9 cellular contexts compared by ENCODE assay signal in genomic region chr5:157034106-157035072, GRCh38. TPM values are rescaled to one million over a fixed set of nuclear protein-coding genes. Genes with fewer than 3 reads are reported as not detected.
DNase-seq lines count a peak whose midpoint lies in the region; TF ChIP-seq lines count a peak whose summit lies in the region.
"Not testable (repeated sequence)": the region's sequence is repeated elsewhere in the genome, so short reads cannot be mapped to it uniquely, and the experiment has no call there.
"Had no signal": no experiment of that assay in that cellular context is flagged by ENCODE, and none has a peak within 500 bp of the region (broad histone marks: within the 10 kb centered on the region; RNA-seq: fewer than 3 reads in every experiment).

No MANE protein-coding gene starts in this region.

- H3F3A ChIP-seq in smooth muscle cell (ENCODE audit: low read depth) = not testable (repeated sequence)

- H3K36me3 Mint-ChIP-seq in activated T-helper 1 cell treated with anti-CD3 and anti-CD28 coated beads, Interleukin-12 subunit alpha, Interleukin-12 subunit beta, Interleukin-2, Interleukin-4 antibody, amounts not matched to agents 30 ng/mL and 10 ng/mL and 1 ng/mL, durations not matched to agents 14 hours and 24 hours and 36 hours (ENCODE audit: low read depth) = peaks cover 31% of the 10 kb centered on the region
- H3K36me3 Mint-ChIP-seq in endodermal cell (ENCODE audit: low read depth) = not testable (repeated sequence)

- not testable (repeated sequence) for H3K27me3 Mint-ChIP-seq in activated T-helper 1 cell treated with anti-CD3 and anti-CD28 coated beads, Interleukin-12 subunit alpha, Interleukin-12 subunit beta, Interleukin-2, Interleukin-4 antibody, amounts not matched to agents 30 ng/mL and 10 ng/mL and 1 ng/mL, durations not matched to agents 14 hours and 24 hours and 36 hours (ENCODE audit: insufficient read depth); endodermal cell (ENCODE audit: insufficient read depth)

- not testable (repeated sequence) for H4K20me1 ChIP-seq in smooth muscle cell (ENCODE audit: low read depth)

- not testable (repeated sequence) for TF ChIP-seq CTCF in endodermal cell (conservative IDR thresholded peaks at IDR 0.05); smooth muscle cell (IDR thresholded peaks at IDR 0.05; ENCODE audit: borderline replicate concordance, insufficient read depth, poor library complexity, severe bottlenecking)

- intact Hi-C loops in activated T-helper 1 cell treated with anti-CD3 and anti-CD28 coated beads, Interleukin-12 subunit alpha, Interleukin-12 subunit beta, Interleukin-2, Interleukin-4 antibody, amounts not matched to agents 30 ng/mL and 10 ng/mL and 1 ng/mL, durations not matched to agents 14 hours and 24 hours and 36 hours (cut with micrococcal nuclease) = not testable (repeated sequence)

- in situ Hi-C loops in ACHN (cut with HindIII; ENCODE audit: low pct_ligation_motif_present, low pct_unique_long_range_greater_than_20kb, low sequenced_read_pairs) = not testable (repeated sequence)

- not testable (repeated sequence) for H3K9ac ChIP-seq in HUES48 (ENCODE audit: low read depth, low read length); smooth muscle cell (ENCODE audit: low read depth)
- H3K9ac ChIP-seq in endodermal cell (ENCODE audit: extremely low read depth, low read length, poor library complexity, severe bottlenecking) = peak overlapping the region; percentile 65

- H3K27ac ChIP-seq in HUES48 (ENCODE audit: low read depth, low read length) (peak overlapping the region; percentile 69), endodermal cell (ENCODE audit: low read depth, low read length) (peak overlapping the region; percentile 46), smooth muscle cell (ENCODE audit: low read depth) (peak overlapping the region; percentile 58)

- H3K27ac Mint-ChIP-seq in activated T-helper 1 cell treated with anti-CD3 and anti-CD28 coated beads, Interleukin-12 subunit alpha, Interleukin-12 subunit beta, Interleukin-2, Interleukin-4 antibody, amounts not matched to agents 30 ng/mL and 10 ng/mL and 1 ng/mL, durations not matched to agents 14 hours and 24 hours and 36 hours = peak overlapping the region; percentile 45
- peak overlapping the region; percentile 98 for H3K27ac Mint-ChIP-seq in endodermal cell

- H3K4me3 ChIP-seq in HUES48 (ENCODE audit: low read depth, low read length); smooth muscle cell: not testable (repeated sequence)
- peak overlapping the region; percentile 46 for H3K4me3 ChIP-seq in endodermal cell (ENCODE audit: low read length)

- peaks cover 72% of the 10 kb centered on the region for H3K4me1 Mint-ChIP-seq in activated T-helper 1 cell treated with anti-CD3 and anti-CD28 coated beads, Interleukin-12 subunit alpha, Interleukin-12 subunit beta, Interleukin-2, Interleukin-4 antibody, amounts not matched to agents 30 ng/mL and 10 ng/mL and 1 ng/mL, durations not matched to agents 14 hours and 24 hours and 36 hours (ENCODE audit: low read depth)
- peaks cover 52% of the 10 kb centered on the region for H3K4me1 Mint-ChIP-seq in endodermal cell

- not testable (repeated sequence) for H3K4me3 Mint-ChIP-seq in activated T-helper 1 cell treated with anti-CD3 and anti-CD28 coated beads, Interleukin-12 subunit alpha, Interleukin-12 subunit beta, Interleukin-2, Interleukin-4 antibody, amounts not matched to agents 30 ng/mL and 10 ng/mL and 1 ng/mL, durations not matched to agents 14 hours and 24 hours and 36 hours
- H3K4me3 Mint-ChIP-seq in endodermal cell = peak overlapping the region; percentile 40

- H3K79me2 ChIP-seq in smooth muscle cell (ENCODE audit: low read depth) = not testable (repeated sequence)

- WGBS in endodermal cell (ENCODE audit: insufficient coverage in 1 of 2, insufficient read length in 1 of 2), 2 experiments = 49 to 50% methylated on average over 4 to 17 of the region's 17 CpGs
- 34% methylated on average over 17 of the region's 17 CpGs for WGBS in smooth muscle cell (ENCODE audit: low lambda C conversion rate)

- DNase-seq in ACHN = peak; percentile 80
- DNase-seq in OCI-M1 (lab: John Stamatoyannopoulos, UW) = peak; percentile 27
- not testable (repeated sequence) for DNase-seq in activated T-helper 1 cell treated with anti-CD3 and anti-CD28 coated beads, Interleukin-12 subunit alpha, Interleukin-12 subunit beta, Interleukin-2, Interleukin-4 antibody, amounts not matched to agents 30 ng/mL and 10 ng/mL and 1 ng/mL, durations not matched to agents 14 hours and 24 hours and 36 hours (ENCODE audit: low spot score); smooth muscle cell (lab: John Stamatoyannopoulos, UW; ENCODE audit: unreplicated experiment)
- peak; percentile 85 for DNase-seq in endodermal cell
- peak; percentile 88 for DNase-seq in kidney glomerular epithelial cell (lab: John Stamatoyannopoulos, UW)
- peak; percentile 21 for DNase-seq in mucosa of gallbladder (ENCODE audit: low spot score)

- H3K9me3 ChIP-seq in HUES48 (ENCODE audit: control insufficient read depth, insufficient read depth, low read length); endodermal cell (ENCODE audit: control insufficient read depth, low read length); smooth muscle cell (replicated peaks; ENCODE audit: low read depth): not testable (repeated sequence)

- not testable (repeated sequence) for H3K4me1 ChIP-seq in HUES48 (ENCODE audit: control insufficient read depth, insufficient read depth, low read length); endodermal cell (ENCODE audit: control insufficient read depth, insufficient read depth, low read length)
- H3K4me1 ChIP-seq in smooth muscle cell (ENCODE audit: low read depth) = peaks cover 15% of the 10 kb centered on the region

- peak overlapping the region; percentile 59 for H3K4me2 ChIP-seq in smooth muscle cell

- not testable (repeated sequence) for H3K27me3 ChIP-seq in HUES48 (ENCODE audit: control insufficient read depth, insufficient read depth, low read length); endodermal cell (ENCODE audit: control insufficient read depth, insufficient read depth, low read length, poor library complexity, severe bottlenecking); smooth muscle cell (ENCODE audit: low read depth)

- H3K36me3 ChIP-seq in HUES48 (ENCODE audit: control insufficient read depth, insufficient read depth, low read length); endodermal cell (ENCODE audit: control insufficient read depth, insufficient read depth, low read length); smooth muscle cell (ENCODE audit: low read depth): not testable (repeated sequence)

- H2AFZ ChIP-seq in smooth muscle cell (ENCODE audit: low read depth) = not testable (repeated sequence)

- not testable (repeated sequence) for H3K9me3 Mint-ChIP-seq in activated T-helper 1 cell treated with anti-CD3 and anti-CD28 coated beads, Interleukin-12 subunit alpha, Interleukin-12 subunit beta, Interleukin-2, Interleukin-4 antibody, amounts not matched to agents 30 ng/mL and 10 ng/mL and 1 ng/mL, durations not matched to agents 14 hours and 24 hours and 36 hours; endodermal cell

RNA-seq across cellular contexts. Expression of gene HAVCR1, which starts 24.5 kb away (rescaled TPM):
- total RNA-seq in activated T-helper 1 cell treated with anti-CD3 and anti-CD28 coated beads, Interleukin-12 subunit alpha, Interleukin-12 subunit beta, Interleukin-2, Interleukin-4 antibody, amounts not matched to agents 30 ng/mL and 10 ng/mL and 1 ng/mL, durations not matched to agents 14 hours and 24 hours and 36 hours = 2.4 and 2.5 TPM in 2 replicates
- total RNA-seq in endodermal cell = under 1 TPM; 0.59 to 0.60 TPM
- polyA plus RNA-seq in endodermal cell (2013, experiment 1 of 2) = 0.28 TPM
- polyA plus RNA-seq in endodermal cell (2013, experiment 2 of 2) = not detected
- 0.26 TPM for total RNA-seq in mucosa of gallbladder
- 0.72 TPM in 1 of 2 replicates, not detected in the other for total RNA-seq in smooth muscle cell
- polyA plus RNA-seq in smooth muscle cell = not detected in 2 replicates
- total RNA-seq: G401 had no signal
